Comparison of ENCODE assay signal across 13 cellular contexts in the genomic region with DNA sequence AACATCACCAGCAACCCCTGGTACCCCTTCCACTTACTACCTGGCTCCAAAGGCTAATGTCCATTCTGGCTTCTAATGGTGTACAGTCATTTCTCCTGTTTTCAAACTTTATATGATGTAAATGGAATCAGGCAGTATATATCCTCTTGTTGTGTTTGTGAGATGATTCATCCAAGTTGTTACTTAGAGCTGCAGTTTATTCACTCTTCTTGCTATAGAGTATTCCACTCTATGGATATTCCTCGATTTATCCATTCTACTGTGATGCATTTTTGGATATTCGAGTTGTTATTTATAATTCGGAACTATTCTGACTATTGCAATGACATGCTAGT. TPM values are rescaled to one million over a fixed set of nuclear protein-coding genes. Genes with fewer than 3 reads are reported as not detected.
A peak's percentile ranks its signal among the peaks of the same experiment; 100 is the strongest.
DNase-seq lines count a peak whose midpoint lies in the region; ATAC-seq, FAIRE-seq and TF ChIP-seq lines count a peak whose summit lies in the region.
"Had no signal": no experiment of that assay in that cellular context is flagged by ENCODE, and none has a peak within 500 bp of the region (broad histone marks: within the 10 kb centered on the region; RNA-seq: fewer than 3 reads in every experiment).

No MANE protein-coding gene starts in this region.

- 78 to 92% (median 81%) methylated on average over 3 of the region's 3 CpGs for WGBS in small intestine, 3 donors

- peak; percentile 40 to 42 for ATAC-seq in activated CD4-positive, CD25-positive, alpha-beta regulatory T cell treated with anti-CD3 and anti-CD28 coated beads, Interleukin-2, amount 50 U/mL, for 24 hours
- peak; percentile 24; the same call in 1 of the 3 replicates for ATAC-seq in RWPE2 (ENCODE audit: low read depth)

- peaks cover 34% of the 10 kb centered on the region for H3K4me1 ChIP-seq in RWPE2 (ENCODE audit: insufficient read depth, poor library complexity, severe bottlenecking)
- peaks cover 77% of the 10 kb centered on the region for H3K4me1 ChIP-seq in effector memory CD4-positive, alpha-beta T cell (ENCODE audit: control insufficient read depth, insufficient read depth, low read length, poor library complexity, severe bottlenecking)
- peaks cover 29 to 43% of the 10 kb centered on the region in 2 donors for H3K4me1 ChIP-seq in small intestine (ENCODE audit: control insufficient read depth in 2 of 2, insufficient read depth in 1 of 2, low read depth in 1 of 2, low read length in 1 of 2)

- DNase-seq in activated CD4-positive, CD25-positive, alpha-beta regulatory T cell (lab: John Stamatoyannopoulos, UW): no peak
- DNase-seq in RWPE2 (ENCODE audit: low spot score) (no peak), small intestine (no peak), GDM1 (lab: John Stamatoyannopoulos, UW) (no peak), GM19239 (ENCODE audit: insufficient read length, low spot score) (no peak)
- no peak for DNase-seq in effector memory CD4-positive, alpha-beta T cell
- DNase-seq in stimulated activated CD4-positive, alpha-beta T cell treated with anti-CD3 and anti-CD28 coated beads, Interleukin-15, amount 100 ng/mL, for 24 hours: no peak
- DNase-seq: activated CD4-positive, alpha-beta T cell treated with anti-CD3 and anti-CD28 coated beads for 48 hours; NCI-H1105; stimulated activated CD4-positive, alpha-beta T cell treated with anti-CD3 and anti-CD28 coated beads, Interleukin-4, amount 100 ng/mL, for 1 hour; trophoblast cell had no signal

- H3K9me3 ChIP-seq in RWPE2 (ENCODE audit: severe bottlenecking) (no peaks in the 10 kb centered on the region), small intestine (ENCODE audit: control insufficient read depth, low read depth) (no peaks in the 10 kb centered on the region)
- no peaks in the 10 kb centered on the region for H3K9me3 ChIP-seq in effector memory CD4-positive, alpha-beta T cell (ENCODE audit: control insufficient read depth, low read length)

- H3K27me3 ChIP-seq in RWPE2 (ENCODE audit: insufficient read depth, poor library complexity, severe bottlenecking): no peaks in the 10 kb centered on the region
- H3K27me3 ChIP-seq in effector memory CD4-positive, alpha-beta T cell (replicated peaks; ENCODE audit: control insufficient read depth, insufficient read depth, low read length, poor library complexity, severe bottlenecking): no peaks in the 10 kb centered on the region
- no peaks in the 10 kb centered on the region for H3K27me3 ChIP-seq in small intestine (ENCODE audit: control insufficient read depth in 2 of 2, insufficient read depth in 2 of 2, low read length in 2 of 2)

- TF ChIP-seq CTCF in RWPE2 (IDR thresholded peaks at IDR 0.05; ENCODE audit: poor library complexity, severe bottlenecking): no peak

- H3K36me3 ChIP-seq in RWPE2 (ENCODE audit: low read depth): no peaks in the 10 kb centered on the region
- no peaks in the 10 kb centered on the region for H3K36me3 ChIP-seq in effector memory CD4-positive, alpha-beta T cell (ENCODE audit: control insufficient read depth, insufficient read depth, low read length)
- no peaks in the 10 kb centered on the region for H3K36me3 ChIP-seq in small intestine (ENCODE audit: control insufficient read depth in 2 of 2, insufficient read depth in 2 of 2, low read length in 2 of 2)

- H3K4me3 ChIP-seq in RWPE2 (ENCODE audit: severe bottlenecking) (no peak overlapping the region), small intestine (ENCODE audit: low read depth in 1 of 2, low read length in 2 of 2) (no peak overlapping the region)
- H3K4me3 ChIP-seq in effector memory CD4-positive, alpha-beta T cell (ENCODE audit: insufficient read depth, low read depth, low read length, poor library complexity, severe bottlenecking): no peak overlapping the region

- H3K27ac ChIP-seq in RWPE2 (ENCODE audit: poor library complexity, severe bottlenecking): peak overlapping the region; percentile 58
- H3K27ac ChIP-seq in effector memory CD4-positive, alpha-beta T cell (ENCODE audit: insufficient read depth, low read length, poor library complexity, severe bottlenecking): peak overlapping the region; percentile 87
- H3K27ac ChIP-seq in small intestine (ENCODE audit: low read depth in 1 of 2, low read length in 1 of 2): peak overlapping the region; percentile 86 to 96
- H3K27ac ChIP-seq: 22Rv1 had no signal

- no peak for FAIRE-seq in small intestine (lab: Jason Lieb, UNC)
- FAIRE-seq in GM19239 (lab: Jason Lieb, UNC): no peak

RNA-seq across cellular contexts. Expression of a gene that starts 32.4 kb away (rescaled TPM):
- polyA plus RNA-seq in small intestine: 10 to 100 TPM; 51.7 to 64.1 (median 54.0) TPM
